In the genomic region with DNA sequence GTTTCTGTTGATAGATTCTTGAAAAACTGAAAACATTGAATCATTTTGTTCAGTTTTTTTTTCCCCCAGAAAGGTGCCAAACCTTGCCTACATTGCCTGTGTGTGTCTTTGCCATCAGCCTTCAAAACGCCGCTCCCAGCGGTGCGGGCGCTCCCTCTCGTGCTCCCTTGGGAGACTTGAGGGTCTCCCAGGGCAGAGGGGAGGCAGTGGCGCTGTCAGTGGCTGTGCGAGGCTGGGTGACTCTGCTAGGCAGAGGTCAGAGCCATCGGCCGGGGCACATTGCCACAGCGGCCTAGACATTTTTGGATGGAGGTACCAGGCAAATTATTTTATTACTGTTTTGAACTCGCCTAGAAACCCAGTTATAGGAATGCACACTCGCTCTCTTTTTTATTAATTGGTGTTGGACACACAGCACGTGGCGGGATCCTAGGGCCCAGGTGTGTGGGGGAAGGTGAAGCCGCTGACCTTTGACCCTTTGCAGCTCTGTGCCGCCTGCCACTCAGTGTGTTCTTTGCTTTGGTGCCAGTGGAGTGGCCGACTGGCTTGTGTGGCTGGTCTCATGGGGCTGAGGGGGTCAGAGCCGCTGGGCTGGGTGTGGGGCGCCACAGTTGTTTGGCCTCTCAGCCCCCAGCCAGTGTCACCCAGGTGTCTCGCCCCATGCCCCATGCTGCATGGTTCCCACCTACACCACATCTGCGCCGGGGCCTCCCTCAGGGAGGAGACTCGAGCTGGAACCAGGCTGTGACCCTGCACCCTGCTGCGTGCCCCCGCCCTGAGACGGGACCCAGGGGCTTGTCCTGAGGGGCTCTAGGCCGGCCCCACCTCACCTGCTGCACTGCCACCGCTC, we compare ENCODE assay signal across 2 cellular contexts.
TF ChIP-seq lines count a peak whose summit lies in the region.

No MANE protein-coding gene starts in this region.

TF ChIP-seq in HepG2, 621 proteins besides CTCF, POLR2A, EP300 and RAD21 (continued from another document):
- TF ChIP-seq, protein P1, sequence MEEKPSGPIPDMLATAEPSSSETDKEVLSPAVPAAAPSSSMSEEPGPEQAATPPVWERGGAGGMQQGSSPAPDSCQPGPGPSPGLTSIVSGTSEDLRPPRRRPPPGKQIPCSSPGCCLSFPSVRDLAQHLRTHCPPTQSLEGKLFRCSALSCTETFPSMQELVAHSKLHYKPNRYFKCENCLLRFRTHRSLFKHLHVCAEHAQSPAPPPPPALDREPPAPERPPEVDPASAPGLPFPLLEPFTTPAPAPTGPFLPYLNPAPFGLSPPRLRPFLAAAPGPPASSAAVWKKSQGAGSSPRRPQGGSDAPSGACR (CRISPR knock-in tag; IDR thresholded peaks at IDR 0.05), result no peak
- TF ChIP-seq RAD51 (IDR thresholded peaks at IDR 0.05; ENCODE audit: borderline replicate concordance), result no peak
- TF ChIP-seq ZMAT3 (CRISPR knock-in tag; conservative IDR thresholded peaks at IDR 0.05), result no peak
- TF ChIP-seq RBM22 (optimal IDR thresholded peaks at IDR 0.05; ENCODE audit: low read length), result no peak
- 0 out of 2 replicates have a peak, but pooled peaks have one; percentile 46 for TF ChIP-seq HNRNPL (IDR thresholded peaks at IDR 0.05; ENCODE audit: low read depth, low read length)
- TF ChIP-seq TGIF2 (CRISPR knock-in tag; IDR thresholded peaks at IDR 0.05), result no peak

TF ChIP-seq in GM23338, 12 proteins besides CTCF, POLR2A, EP300 and RAD21 (continued from another document):
- no peak for TF ChIP-seq STAT1 (IDR thresholded peaks at IDR 0.05; ENCODE audit: unreplicated experiment)
TF ChIP-seq in GM23338: peak in this region for 0.
